15 cellular contexts compared by ENCODE assay signal in genomic region chr11:114366331-114367243, GRCh38. TPM values are rescaled to one million over a fixed set of nuclear protein-coding genes. Genes with fewer than 3 reads are reported as not detected.
DNase-seq lines count a peak whose midpoint lies in the region; ATAC-seq and TF ChIP-seq lines count a peak whose summit lies in the region.
"Had no signal": no experiment of that assay in that cellular context is flagged by ENCODE, and none has a peak within 500 bp of the region (broad histone marks: within the 10 kb centered on the region; RNA-seq: fewer than 3 reads in every experiment).

No MANE protein-coding gene starts in this region.

- no peak overlapping the region for H3K23ac ChIP-seq in mesenchymal stem cell (ENCODE audit: low read length in 2 of 2)

- TF ChIP-seq CTCF in AG10803 (conservative IDR thresholded peaks at IDR 0.05; ENCODE audit: low read length) (no peak), chondrocyte (IDR thresholded peaks at IDR 0.05) (no peak)

- peak overlapping the region; percentile 91 for H2BK5ac ChIP-seq in mesenchymal stem cell (ENCODE audit: low read depth, low read length, poor library complexity, severe bottlenecking)

- H3K36me3 ChIP-seq in mesenchymal stem cell (ENCODE audit: control insufficient read depth in 1 of 2, insufficient read depth in 2 of 2, low read depth in 1 of 2, low read length in 2 of 2): no peaks in the 10 kb centered on the region
- H3K36me3 ChIP-seq: stomach had no signal

- peak overlapping the region; percentile 67 to 75 for H3K18ac ChIP-seq in mesenchymal stem cell (ENCODE audit: low read depth in 1 of 2, low read length in 2 of 2)

- H3K36me3 Mint-ChIP-seq in chondrocyte (ENCODE audit: low read depth): no peaks in the 10 kb centered on the region
- H3K36me3 Mint-ChIP-seq: CD14-positive monocyte had no signal

- peak overlapping the region; percentile 82 for H2AK5ac ChIP-seq in mesenchymal stem cell (ENCODE audit: low read length, severe bottlenecking)

- peaks cover 1% of the 10 kb centered on the region for H3K79me1 ChIP-seq in mesenchymal stem cell (replicated peaks; ENCODE audit: low read length, poor library complexity, severe bottlenecking)

- H4K8ac ChIP-seq in mesenchymal stem cell (ENCODE audit: low read length): peak overlapping the region; percentile 62

- H3K4ac ChIP-seq in mesenchymal stem cell (ENCODE audit: low read depth in 1 of 2, low read length in 2 of 2): peak overlapping the region in 1 of 2 experiments; percentile 69

- H3K4me2 ChIP-seq in mesenchymal stem cell (ENCODE audit: low read length, poor library complexity, severe bottlenecking): peak overlapping the region; percentile 15

- H3K4me3 Mint-ChIP-seq in chondrocyte (ENCODE audit: unreplicated experiment): peak overlapping the region; percentile 43
- H3K4me3 Mint-ChIP-seq: CD14-positive monocyte, H9 had no signal

- H3K27me3 ChIP-seq in mesenchymal stem cell (ENCODE audit: control insufficient read depth in 1 of 2, insufficient read depth in 1 of 2, low read length in 2 of 2): no peaks in the 10 kb centered on the region
- H3K27me3 ChIP-seq: stomach had no signal

- H2BK120ac ChIP-seq in mesenchymal stem cell (ENCODE audit: low read depth, low read length): peak overlapping the region; percentile 23

- peak overlapping the region; percentile 41 for H3K9ac ChIP-seq in mesenchymal stem cell (ENCODE audit: low read length)

- no peak overlapping the region for H2BK15ac ChIP-seq in mesenchymal stem cell (ENCODE audit: low read depth, poor library complexity, severe bottlenecking)

- H3K4me1 ChIP-seq in mesenchymal stem cell (ENCODE audit: control insufficient read depth, insufficient read depth, low read depth, low read length): peaks cover 11% of the 10 kb centered on the region
- H3K4me1 ChIP-seq: stomach had no signal

- peak overlapping the region in 1 of 2 experiments; percentile 47 for H2BK12ac ChIP-seq in mesenchymal stem cell (ENCODE audit: low read length in 2 of 2)

- no peak overlapping the region for H4K91ac ChIP-seq in mesenchymal stem cell (ENCODE audit: low read length)

- H3K27ac ChIP-seq in mesenchymal stem cell (ENCODE audit: low read length, poor library complexity, severe bottlenecking): peak overlapping the region; percentile 84
- H3K27ac ChIP-seq: stomach had no signal

- no peaks in the 10 kb centered on the region for H3K9me3 Mint-ChIP-seq in chondrocyte (ENCODE audit: low read depth)
- H3K9me3 Mint-ChIP-seq: CD14-positive monocyte, H9 had no signal

- H3K9me3 ChIP-seq in mesenchymal stem cell (ENCODE audit: control insufficient read depth, low read length): no peaks in the 10 kb centered on the region
- H3K9me3 ChIP-seq: stomach had no signal

- peak overlapping the region; percentile 25 for H3K4me3 ChIP-seq in AG10803 (ENCODE audit: low read length)
- H3K4me3 ChIP-seq in mesenchymal stem cell (ENCODE audit: insufficient read depth in 1 of 2, low read depth in 1 of 2, low read length in 2 of 2): no peak overlapping the region
- H3K4me3 ChIP-seq: stomach had no signal

- H3K27ac Mint-ChIP-seq in chondrocyte (ENCODE audit: unreplicated experiment): peak overlapping the region; percentile 95
- H3K27ac Mint-ChIP-seq: H9 had no signal

- peaks cover 27% of the 10 kb centered on the region for H3K4me1 Mint-ChIP-seq in chondrocyte (ENCODE audit: low read depth)
- H3K4me1 Mint-ChIP-seq: CD14-positive monocyte had no signal

- DNase-seq in AG10803 (ENCODE audit: low read depth): peak; percentile 88
- peak; percentile 88 for DNase-seq in M059J (ENCODE audit: low read depth)
- DNase-seq in chondrocyte (ENCODE audit: low spot score): no peak
- peak; percentile 83 for DNase-seq in mesenchymal stem cell
- no peak for DNase-seq in activated effector memory CD4-positive, alpha-beta T cell treated with Interleukin-2 at 50 U/mL for 16 hours
- DNase-seq in NCI-H748 treated with DMSO at 0.1 percent for 48 hours (lab: John Stamatoyannopoulos, UW): no peak
- DNase-seq in activated CD4-positive, alpha-beta T cell treated with anti-CD3 and anti-CD28 coated beads for 48 hours: no peak
- DNase-seq: H9; left cardiac atrium; NCI-H524; nucleus accumbens; stimulated activated CD4-positive, alpha-beta T cell treated with anti-CD3 and anti-CD28 coated beads, Interleukin-4, amount 100 ng/mL, for 24 hours; stomach had no signal

- no peaks in the 10 kb centered on the region for H3K27me3 Mint-ChIP-seq in chondrocyte (ENCODE audit: low read depth)

- ATAC-seq in HG03565 (IDR thresholded peaks at IDR 0.05; ENCODE audit: unreplicated experiment): no peak

- H2AFZ ChIP-seq in mesenchymal stem cell (ENCODE audit: low read depth, low read length): no peak overlapping the region

- H3K14ac ChIP-seq in mesenchymal stem cell (ENCODE audit: low read length in 2 of 2): peak overlapping the region in 1 of 2 experiments; percentile 89

- 42% methylated on average over 13 of the region's 13 CpGs for WGBS in mesenchymal stem cell

RNA-seq across cellular contexts. Expression of gene C11orf71, which starts 33.7 kb away (rescaled TPM):
- total RNA-seq in M059J (2014; rRNA removed; shearing (Covaris generic)): 0.74 and 1.8 TPM in 2 replicates
- 2.2 to 3.7 TPM (median 2.9 TPM) in 3 replicates for total RNA-seq in chondrocyte
- 3.3 TPM for polyA plus RNA-seq in mesenchymal stem cell (2013, experiment 1 of 2)
- polyA plus RNA-seq in mesenchymal stem cell (2013, experiment 2 of 2): 3.0 TPM

RNA-seq across cellular contexts. Expression of gene RBM7, which starts 33.9 kb away (rescaled TPM):
- 35.1 and 52.8 TPM in 2 replicates for total RNA-seq in M059J (2014; rRNA removed; shearing (Covaris generic))
- 27.4 to 37.6 TPM (median 37.1 TPM) in 3 replicates for total RNA-seq in chondrocyte
- 46.6 TPM for polyA plus RNA-seq in mesenchymal stem cell (2013, experiment 1 of 2)
- 48.4 TPM for polyA plus RNA-seq in mesenchymal stem cell (2013, experiment 2 of 2)

Comparison
In these comparisons a context has a peak if more than half of its experiments do, and no peak if none do; other contexts are left out.
1. DNase-seq: peak in AG10803 (single experiment), M059J (single experiment) and mesenchymal stem cell (single experiment); none in chondrocyte (single experiment), activated effector memory CD4-positive, alpha-beta T cell treated with Interleukin-2 at 50 U/mL for 16 hours (single experiment), NCI-H748 treated with DMSO at 0.1 percent for 48 hours (single experiment) and activated CD4-positive, alpha-beta T cell treated with anti-CD3 and anti-CD28 coated beads for 48 hours (single experiment).